Comparison of ENCODE assay signal across 1 cellular context in the genomic region with DNA sequence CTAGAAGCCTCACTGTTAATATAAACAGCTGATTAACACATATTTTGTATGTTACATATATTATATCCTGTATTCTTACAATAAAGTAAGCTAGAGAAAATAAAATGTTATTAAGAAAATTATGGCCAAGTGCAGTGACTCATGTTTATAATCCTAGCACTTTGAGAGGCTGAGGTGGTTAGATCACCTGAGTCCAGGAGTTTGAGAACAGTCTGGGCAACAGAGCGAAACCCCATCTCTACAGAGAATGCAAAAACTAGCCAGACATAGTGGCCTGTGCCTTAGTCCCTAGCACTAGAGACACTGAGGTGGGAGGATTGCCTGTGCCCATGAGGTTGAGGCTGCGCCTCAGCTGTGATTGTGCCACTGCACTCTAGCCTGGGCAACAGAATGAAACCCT.
TF ChIP-seq lines count a peak whose summit lies in the region.

No MANE protein-coding gene starts in this region.

TF ChIP-seq in WTC11, 78 proteins besides CTCF, POLR2A, EP300 and RAD21 (continued from another document):
- no peak for TF ChIP-seq ATF3 (CRISPR knock-in tag; conservative IDR thresholded peaks at IDR 0.05)
- no peak for TF ChIP-seq TP53 (CRISPR knock-in tag; IDR thresholded peaks at IDR 0.05)
- TF ChIP-seq JUN (CRISPR knock-in tag; IDR thresholded peaks at IDR 0.05), result no peak
- no peak for TF ChIP-seq ZNF512 (CRISPR knock-in tag; IDR thresholded peaks at IDR 0.05; ENCODE audit: borderline replicate concordance)
- TF ChIP-seq ZNF263 (CRISPR knock-in tag; IDR thresholded peaks at IDR 0.05; ENCODE audit: low read depth), result no peak
- no peak for TF ChIP-seq FOXP4 (CRISPR knock-in tag; IDR thresholded peaks at IDR 0.05)
- no peak for TF ChIP-seq ZNF219 (CRISPR knock-in tag; IDR thresholded peaks at IDR 0.05; ENCODE audit: borderline replicate concordance)
- no peak for TF ChIP-seq CREM (CRISPR knock-in tag; IDR thresholded peaks at IDR 0.05)
- TF ChIP-seq, protein P1, sequence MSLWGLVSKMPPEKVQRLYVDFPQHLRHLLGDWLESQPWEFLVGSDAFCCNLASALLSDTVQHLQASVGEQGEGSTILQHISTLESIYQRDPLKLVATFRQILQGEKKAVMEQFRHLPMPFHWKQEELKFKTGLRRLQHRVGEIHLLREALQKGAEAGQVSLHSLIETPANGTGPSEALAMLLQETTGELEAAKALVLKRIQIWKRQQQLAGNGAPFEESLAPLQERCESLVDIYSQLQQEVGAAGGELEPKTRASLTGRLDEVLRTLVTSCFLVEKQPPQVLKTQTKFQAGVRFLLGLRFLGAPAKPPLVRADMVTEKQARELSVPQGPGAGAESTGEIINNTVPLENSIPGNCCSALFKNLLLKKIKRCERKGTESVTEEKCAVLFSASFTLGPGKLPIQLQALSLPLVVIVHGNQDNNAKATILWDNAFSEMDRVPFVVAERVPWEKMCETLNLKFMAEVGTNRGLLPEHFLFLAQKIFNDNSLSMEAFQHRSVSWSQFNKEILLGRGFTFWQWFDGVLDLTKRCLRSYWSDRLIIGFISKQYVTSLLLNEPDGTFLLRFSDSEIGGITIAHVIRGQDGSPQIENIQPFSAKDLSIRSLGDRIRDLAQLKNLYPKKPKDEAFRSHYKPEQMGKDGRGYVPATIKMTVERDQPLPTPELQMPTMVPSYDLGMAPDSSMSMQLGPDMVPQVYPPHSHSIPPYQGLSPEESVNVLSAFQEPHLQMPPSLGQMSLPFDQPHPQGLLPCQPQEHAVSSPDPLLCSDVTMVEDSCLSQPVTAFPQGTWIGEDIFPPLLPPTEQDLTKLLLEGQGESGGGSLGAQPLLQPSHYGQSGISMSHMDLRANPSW (CRISPR knock-in tag; conservative IDR thresholded peaks at IDR 0.05; ENCODE audit: low read depth), result no peak
- no peak for TF ChIP-seq MXD4 (CRISPR knock-in tag; IDR thresholded peaks at IDR 0.05; ENCODE audit: borderline replicate concordance)
- no peak for TF ChIP-seq SP1 (CRISPR knock-in tag; conservative IDR thresholded peaks at IDR 0.05)
